ENCODE assay signal across 11 cellular contexts in genomic region chr10:49114718-49115014, GRCh38. TPM values are rescaled to one million over a fixed set of nuclear protein-coding genes. Genes with fewer than 3 reads are reported as not detected.
DNase-seq lines count a peak whose midpoint lies in the region; ATAC-seq, FAIRE-seq and TF ChIP-seq lines count a peak whose summit lies in the region.
"Had no signal": no experiment of that assay in that cellular context is flagged by ENCODE, and none has a peak within 500 bp of the region (broad histone marks: within the 10 kb centered on the region; RNA-seq: fewer than 3 reads in every experiment).

No MANE protein-coding gene starts in this region.

- H3K4me3 ChIP-seq in endothelial cell of umbilical vein (replicated peaks in 1 of 3; ENCODE audit: insufficient read depth in 1 of 3, low read depth in 1 of 3, low read length in 3 of 3) (peak overlapping the region in 1 of 3 experiments; percentile 40), muscle layer of duodenum (ENCODE audit: low read depth in 1 of 2, low read length in 2 of 2) (peak overlapping the region; percentile 65 to 67), upper lobe of left lung (peak overlapping the region in 3 of 4 donors; percentile 59 to 65 (median 61))
- H3K4me3 ChIP-seq: BLaER1 treated with 17β-estradiol and CSF1 and Interleukin-3, amounts not matched to agents 10 nM and 100 nM had no signal

- no peak for DNase-seq in activated T-cell treated with anti-CD3 and anti-CD28 coated beads, Interleukin-2, amount 50 U/mL, for 24 hours
- DNase-seq in activated T-cell treated with anti-CD3 and anti-CD28 coated beads, Interleukin-2, amount 50 U/mL, for 48 hours, result no peak
- no peak for DNase-seq in endothelial cell of umbilical vein (ENCODE audit: low read depth, low spot score)
- DNase-seq in upper lobe of left lung, result no peak
- DNase-seq in occipital lobe (lab: John Stamatoyannopoulos, UW), result no peak
- DNase-seq: stimulated activated CD4-positive, alpha-beta T cell treated with anti-CD3 and anti-CD28 coated beads, Interleukin-4, amount 100 ng/mL, for 24 hours had no signal

- intact Hi-C loops in endothelial cell of umbilical vein (cut with micrococcal nuclease), result no loop called here

- dilution Hi-C loops in endothelial cell of umbilical vein (cut with MboI; ENCODE audit: extremely low pct_ligation_motif_present, low sequenced_read_pairs), result no loop called here

- H3K27me3 ChIP-seq in endothelial cell of umbilical vein (ENCODE audit: control insufficient read depth in 2 of 2, insufficient read depth in 2 of 2, low read length in 2 of 2), result peaks cover 15 to 23% of the 10 kb centered on the region in 2 experiments
- H3K27me3 ChIP-seq in muscle layer of duodenum (ENCODE audit: low read depth, low read length), result no peaks in the 10 kb centered on the region
- no peaks in the 10 kb centered on the region for H3K27me3 ChIP-seq in upper lobe of left lung

- CTCF ChIA-PET in endothelial cell of umbilical vein (lab: Charles Lee), result interaction anchor here (1.5 kb wide), 1 partner anchor 456 kb away, joined by 4 read pairs; no protein-coding TSS in a partner anchor

- TF ChIP-seq POLR2A in endothelial cell of umbilical vein (IDR thresholded peaks at IDR 0.05; ENCODE audit: low read depth, low read length) (no peak), upper lobe of left lung (IDR thresholded peaks at IDR 0.05) (no peak)

- H4K20me1 ChIP-seq in endothelial cell of umbilical vein (replicated peaks; ENCODE audit: control insufficient read depth, extremely low read depth, insufficient read depth, low read length), result no peaks in the 10 kb centered on the region
- H4K20me1 ChIP-seq: BLaER1 treated with 17β-estradiol and CSF1 and Interleukin-3, amounts not matched to agents 10 nM and 100 nM had no signal

- peak in 1 of 2 donors; percentile 15 for ATAC-seq in upper lobe of left lung (ENCODE audit: low FRiP score in 2 of 2)
- ATAC-seq in HG02610 (IDR thresholded peaks at IDR 0.05; ENCODE audit: unreplicated experiment), result no peak
- ATAC-seq in HG03342 (IDR thresholded peaks at IDR 0.05; ENCODE audit: unreplicated experiment), result no peak

- H3K4me2 ChIP-seq in endothelial cell of umbilical vein (ENCODE audit: insufficient read depth, low read length), result peak overlapping the region; percentile 8

- H3K4me1 ChIP-seq in endothelial cell of umbilical vein (ENCODE audit: control insufficient read depth, extremely low read depth, insufficient read depth, low read length), result no peaks in the 10 kb centered on the region
- H3K4me1 ChIP-seq in muscle layer of duodenum (ENCODE audit: control insufficient read depth in 1 of 2, insufficient read depth in 2 of 2, low read length in 2 of 2), result peaks cover 0 to 11% of the 10 kb centered on the region in 2 donors
- peaks cover 0 to 28% (median 14%) of the 10 kb centered on the region in 4 donors for H3K4me1 ChIP-seq in upper lobe of left lung

- H3K27ac Mint-ChIP-seq in activated T-cell treated with anti-CD3 and anti-CD28 coated beads, Interleukin-2, amount 50 U/mL, for 24 hours, result no peak overlapping the region

- H3K9ac ChIP-seq in endothelial cell of umbilical vein (replicated peaks; ENCODE audit: extremely low read depth, insufficient read depth, low read length), result no peak overlapping the region
- H3K9ac ChIP-seq: BLaER1 treated with 17β-estradiol and CSF1 and Interleukin-3, amounts not matched to agents 10 nM and 100 nM had no signal

- H3K4me3 Mint-ChIP-seq in activated T-cell treated with anti-CD3 and anti-CD28 coated beads, Interleukin-2, amount 50 U/mL, for 24 hours, result peak overlapping the region; percentile 39

- no peaks in the 10 kb centered on the region for H3K9me3 Mint-ChIP-seq in activated T-cell treated with anti-CD3 and anti-CD28 coated beads, Interleukin-2, amount 50 U/mL, for 24 hours

- no peaks in the 10 kb centered on the region for H3K79me2 ChIP-seq in endothelial cell of umbilical vein (ENCODE audit: control insufficient read depth, insufficient read depth, low read length)

- no peaks in the 10 kb centered on the region for H3K9me3 ChIP-seq in endothelial cell of umbilical vein (replicated peaks; ENCODE audit: control insufficient read depth, insufficient read depth, low read length)
- H3K9me3 ChIP-seq in muscle layer of duodenum (ENCODE audit: control insufficient read depth in 1 of 2, low read length in 2 of 2), result no peaks in the 10 kb centered on the region
- H3K9me3 ChIP-seq in upper lobe of left lung, result no peaks in the 10 kb centered on the region
- H3K9me3 ChIP-seq: BLaER1 treated with 17β-estradiol and CSF1 and Interleukin-3, amounts not matched to agents 10 nM and 100 nM had no signal

- no peak for TF ChIP-seq EP300 in upper lobe of left lung (IDR thresholded peaks at IDR 0.05)

- no peaks in the 10 kb centered on the region for H3K9me1 ChIP-seq in endothelial cell of umbilical vein (replicated peaks; ENCODE audit: control insufficient read depth, extremely low read depth, insufficient read depth, low read length)

- FAIRE-seq in endothelial cell of umbilical vein (lab: Jason Lieb, UNC), result no peak
- FAIRE-seq: endometrium had no signal

- H3K36me3 ChIP-seq in endothelial cell of umbilical vein (ENCODE audit: control insufficient read depth in 2 of 2, extremely low read depth in 1 of 2, insufficient read depth in 2 of 2, low read length in 2 of 2), result no peaks in the 10 kb centered on the region
- no peaks in the 10 kb centered on the region for H3K36me3 ChIP-seq in muscle layer of duodenum (ENCODE audit: control insufficient read depth in 1 of 2, insufficient read depth in 2 of 2, low read length in 2 of 2)
- H3K36me3 ChIP-seq in upper lobe of left lung, result no peaks in the 10 kb centered on the region
- H3K36me3 ChIP-seq: BLaER1 treated with 17β-estradiol and CSF1 and Interleukin-3, amounts not matched to agents 10 nM and 100 nM had no signal

- POLR2A ChIA-PET in endothelial cell of umbilical vein (lab: Charles Lee), result no interaction called here

- 46 to 51% methylated on average over 9 of the region's 9 CpGs for WGBS in upper lobe of left lung, 2 donors

- no TSS peak for BruUV-seq in endothelial cell of umbilical vein (replicated peaks; lab: Mats Ljungman, UMichigan)

- H3K27ac ChIP-seq in endothelial cell of umbilical vein (ENCODE audit: insufficient read depth, low read depth, low read length) (no peak overlapping the region), muscle layer of duodenum (ENCODE audit: low read length) (peak overlapping the region; percentile 29), upper lobe of left lung (peak overlapping the region; percentile 55 to 86 (median 80))
- H3K27ac ChIP-seq: BLaER1 treated with 17β-estradiol and CSF1 and Interleukin-3, amounts not matched to agents 10 nM and 100 nM had no signal

- H2AFZ ChIP-seq in endothelial cell of umbilical vein (ENCODE audit: low read depth, low read length), result peak overlapping the region; percentile 52

- H3K27me3 Mint-ChIP-seq in activated T-cell treated with anti-CD3 and anti-CD28 coated beads, Interleukin-2, amount 50 U/mL, for 24 hours, result peaks cover 57% of the 10 kb centered on the region

- TF ChIP-seq CTCF in endothelial cell of umbilical vein (IDR thresholded peaks at IDR 0.05; ENCODE audit: extremely low read depth in 1 of 2, insufficient read depth in 1 of 2, low read depth in 1 of 2, low read length in 2 of 2) (no peak), upper lobe of left lung (IDR thresholded peaks at IDR 0.05) (no peak)

- peaks cover 3% of the 10 kb centered on the region for H3K4me1 Mint-ChIP-seq in activated T-cell treated with anti-CD3 and anti-CD28 coated beads, Interleukin-2, amount 50 U/mL, for 24 hours (ENCODE audit: low read depth)

- no peaks in the 10 kb centered on the region for H3K36me3 Mint-ChIP-seq in activated T-cell treated with anti-CD3 and anti-CD28 coated beads, Interleukin-2, amount 50 U/mL, for 24 hours (ENCODE audit: low read depth)

TF ChIP-seq in endothelial cell of umbilical vein, 7 proteins besides CTCF, POLR2A, EP300 and RAD21:
- TF ChIP-seq FOS (IDR thresholded peaks at IDR 0.05; ENCODE audit: borderline replicate concordance, insufficient read depth, low read length) (no peak), POLR2AphosphoS5 (IDR thresholded peaks at IDR 0.05; ENCODE audit: insufficient read depth, low read depth, low read length) (no peak), GATA2 (IDR thresholded peaks at IDR 0.05; ENCODE audit: insufficient read depth, insufficient read length, low read depth, low read length) (no peak), EZH2 (IDR thresholded peaks at IDR 0.05; ENCODE audit: borderline replicate concordance, low read depth, low read length, severe bottlenecking) (no peak), JUN (IDR thresholded peaks at IDR 0.05; ENCODE audit: borderline replicate concordance, insufficient read depth, insufficient read length, low read depth) (no peak), MAX (IDR thresholded peaks at IDR 0.05; ENCODE audit: insufficient read depth, insufficient read length) (no peak), MYC (IDR thresholded peaks at IDR 0.05; ENCODE audit: low read depth, low read length) (no peak)

RNA-seq across cellular contexts. Expression of gene VSTM4, which starts 0.7 kb away (rescaled TPM):
- total RNA-seq in endothelial cell of umbilical vein (0.07 and 0.12 TPM in 2 replicates), upper lobe of left lung (10 to 100 TPM in 4 of 6 donors, 1 to 10 TPM in 2; 8.5 to 24.3 (median 13.2) TPM), occipital lobe (2.3 TPM)
- polyA plus RNA-seq in endothelial cell of umbilical vein, result 0.06 and 0.07 TPM in 2 replicates
- polyA plus RNA-seq in endothelial cell of umbilical vein (2011; cell fraction: cytosol; rRNA removed), result 0.04 TPM in 2 replicates
- polyA plus RNA-seq in endothelial cell of umbilical vein (2011; cell fraction: nucleus; rRNA removed), result 0.07 TPM in 2 replicates
- polyA plus RNA-seq in endothelial cell of umbilical vein (2012), result 0.31 and 0.33 TPM in 2 replicates
- polyA minus RNA-seq in endothelial cell of umbilical vein, result 0.23 and 0.39 TPM in 2 replicates
- not detected for polyA minus RNA-seq in endothelial cell of umbilical vein (2011; cell fraction: cytosol; rRNA and poly(A)+ RNA removed)
- 0.38 TPM in 1 of 2 replicates, not detected in the other for polyA minus RNA-seq in endothelial cell of umbilical vein (2011; cell fraction: nucleus; rRNA and poly(A)+ RNA removed)

RNA-seq across cellular contexts. Expression of gene FAM170B, which starts 19.2 kb away (rescaled TPM):
- not detected in 2 replicates for total RNA-seq in endothelial cell of umbilical vein
- not detected in 2 replicates for polyA plus RNA-seq in endothelial cell of umbilical vein
- not detected in 2 replicates for polyA plus RNA-seq in endothelial cell of umbilical vein (2011; cell fraction: cytosol; rRNA removed)
- not detected in 2 replicates for polyA plus RNA-seq in endothelial cell of umbilical vein (2011; cell fraction: nucleus; rRNA removed)
- not detected in 2 replicates for polyA plus RNA-seq in endothelial cell of umbilical vein (2012)
- not detected in 2 replicates for polyA minus RNA-seq in endothelial cell of umbilical vein
- polyA minus RNA-seq in endothelial cell of umbilical vein (2011; cell fraction: cytosol; rRNA and poly(A)+ RNA removed), result not detected
- not detected in 2 replicates for polyA minus RNA-seq in endothelial cell of umbilical vein (2011; cell fraction: nucleus; rRNA and poly(A)+ RNA removed)
- under 1 TPM in 1 of 6 donors, not detected in 5; 0.24 TPM for total RNA-seq in upper lobe of left lung
- not detected for total RNA-seq in occipital lobe
